Comparison of ENCODE assay signal across 25 cellular contexts in the genomic region with DNA sequence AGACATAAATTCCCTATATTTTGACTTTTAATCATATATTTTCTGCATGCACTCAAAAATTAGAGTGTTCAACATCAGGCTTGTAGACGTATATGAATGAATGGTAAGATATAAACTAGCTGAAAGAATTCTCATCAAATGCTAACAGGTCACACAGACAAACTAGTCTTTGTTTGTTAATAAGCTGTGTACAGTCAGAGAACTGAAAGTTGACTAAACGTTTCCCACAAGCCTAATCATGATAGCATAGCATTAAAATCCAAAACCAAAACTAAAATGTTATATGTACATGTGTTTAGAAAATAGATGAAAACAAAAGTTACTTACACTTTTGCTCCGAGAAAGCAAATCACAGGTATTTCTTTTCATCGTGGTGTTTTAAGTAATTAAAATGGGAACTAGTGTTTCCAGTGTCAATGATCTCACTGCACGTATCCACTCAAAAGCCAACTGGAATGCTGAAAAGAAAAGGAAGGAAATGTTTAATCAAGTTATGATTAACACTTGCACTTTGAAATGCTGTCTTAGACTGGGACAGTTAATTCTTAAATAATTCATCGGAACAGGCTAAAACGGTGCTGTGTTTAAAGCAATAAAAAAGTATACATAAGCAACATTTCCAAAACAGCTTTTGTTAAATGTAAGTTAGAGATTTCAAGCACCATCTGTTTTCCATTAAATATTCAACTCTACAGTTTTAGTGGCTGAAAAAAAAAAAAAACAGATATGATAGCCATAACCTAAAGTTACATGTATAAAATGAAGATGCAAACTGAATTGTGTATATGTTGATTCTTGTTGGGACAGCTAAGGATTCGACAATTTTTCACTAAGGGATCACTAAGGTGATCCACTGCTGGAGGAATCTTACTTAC.
DNase-seq lines count a peak whose midpoint lies in the region; ATAC-seq, FAIRE-seq and TF ChIP-seq lines count a peak whose summit lies in the region.
"Had no signal": no experiment of that assay in that cellular context is flagged by ENCODE, and none has a peak within 500 bp of the region (broad histone marks: within the 10 kb centered on the region; RNA-seq: fewer than 3 reads in every experiment).

No MANE protein-coding gene starts in this region.

- no peak for TF ChIP-seq CTCF in astrocyte (IDR thresholded peaks at IDR 0.05; ENCODE audit: insufficient read depth, low read depth, low read length)
- TF ChIP-seq CTCF in left lung (IDR thresholded peaks at IDR 0.05): no peak
- no peak for TF ChIP-seq CTCF in testis (IDR thresholded peaks at IDR 0.05)

- no peak overlapping the region for H3K27ac Mint-ChIP-seq in astrocyte (ENCODE audit: unreplicated experiment)
- H3K27ac Mint-ChIP-seq: activated naive CD4-positive, alpha-beta T cell treated with anti-CD3 and anti-CD28 coated beads, Interleukin-2, amount 50 U/mL, for 72 hours; CD8-positive, alpha-beta T cell; type B pancreatic cell had no signal

- FAIRE-seq in astrocyte (lab: Jason Lieb, UNC) (peak; percentile 9), GM12891 (lab: Jason Lieb, UNC) (no peak)
- FAIRE-seq: H54 had no signal

- H3K9ac ChIP-seq in BLaER1: no peak overlapping the region
- no peak overlapping the region for H3K9ac ChIP-seq in astrocyte (ENCODE audit: low read length)

- H3K4me2 ChIP-seq in BLaER1: peak overlapping the region; percentile 55
- no peak overlapping the region for H3K4me2 ChIP-seq in astrocyte (ENCODE audit: low read length)

- no peaks in the 10 kb centered on the region for H3K9me3 Mint-ChIP-seq in astrocyte (ENCODE audit: unreplicated experiment)
- H3K9me3 Mint-ChIP-seq: type B pancreatic cell had no signal

- H3K27ac ChIP-seq in BLaER1 (no peak overlapping the region), astrocyte (ENCODE audit: low read depth, low read length) (no peak overlapping the region), left lung (peak overlapping the region; percentile 28 to 30), testis (no peak overlapping the region)
- H3K27ac ChIP-seq: dorsolateral prefrontal cortex, esophagus muscularis mucosa, neutrophil, Peyer's patch, WERI-Rb-1 had no signal

- intact Hi-C loops in left lung (cut with DNase I) (no loop called here), testis (cut with DNase I; ENCODE audit: low total_unique reads) (no loop called here)

- peaks cover 7% of the 10 kb centered on the region for H3K4me1 Mint-ChIP-seq in astrocyte (ENCODE audit: low read depth, unreplicated experiment)

- H3K4me3 Mint-ChIP-seq in astrocyte (ENCODE audit: unreplicated experiment): no peak overlapping the region
- H3K4me3 Mint-ChIP-seq: CD8-positive, alpha-beta T cell; type B pancreatic cell had no signal

- H3K27me3 ChIP-seq in BLaER1: no peaks in the 10 kb centered on the region
- no peaks in the 10 kb centered on the region for H3K27me3 ChIP-seq in astrocyte (ENCODE audit: insufficient read depth, low read length)
- H3K27me3 ChIP-seq in left lung: no peaks in the 10 kb centered on the region
- no peaks in the 10 kb centered on the region for H3K27me3 ChIP-seq in testis
- H3K27me3 ChIP-seq: dorsolateral prefrontal cortex, esophagus muscularis mucosa, neutrophil, Peyer's patch had no signal

- no peaks in the 10 kb centered on the region for H4K20me1 ChIP-seq in BLaER1
- H4K20me1 ChIP-seq in astrocyte (ENCODE audit: insufficient read depth, low read length): no peaks in the 10 kb centered on the region

- H2AFZ ChIP-seq in astrocyte (ENCODE audit: low read depth, low read length): no peak overlapping the region

- no peaks in the 10 kb centered on the region for H3K36me3 Mint-ChIP-seq in astrocyte (ENCODE audit: low read depth, unreplicated experiment)
- H3K36me3 Mint-ChIP-seq: activated naive CD4-positive, alpha-beta T cell treated with anti-CD3 and anti-CD28 coated beads, Interleukin-2, amount 50 U/mL, for 72 hours; CD8-positive, alpha-beta T cell; type B pancreatic cell had no signal

- no peaks in the 10 kb centered on the region for H3K36me3 ChIP-seq in BLaER1
- no peaks in the 10 kb centered on the region for H3K36me3 ChIP-seq in astrocyte (ENCODE audit: insufficient read depth, low read length)
- no peaks in the 10 kb centered on the region for H3K36me3 ChIP-seq in left lung
- no peaks in the 10 kb centered on the region for H3K36me3 ChIP-seq in testis (ENCODE audit: low read depth, missing control alignments)
- H3K36me3 ChIP-seq: esophagus muscularis mucosa, Peyer's patch, WERI-Rb-1 had no signal

- peak; percentile 65 for ATAC-seq in left lung
- ATAC-seq: activated naive CD4-positive, alpha-beta T cell treated with anti-CD3 and anti-CD28 coated beads, Interleukin-2, amount 50 U/mL, for 72 hours; CD8-positive, alpha-beta T cell; mucosa of descending colon; right cardiac atrium had no signal

- in situ Hi-C loops in G401 (cut with HindIII; ENCODE audit: low sequenced_read_pairs): no loop called here

- TF ChIP-seq POLR2A in testis (IDR thresholded peaks at IDR 0.05): no peak
- no peak for TF ChIP-seq POLR2A in GM12891 (IDR thresholded peaks at IDR 0.05; ENCODE audit: low read depth, low read length)

- WGBS in testis, 2 donors: 48 to 60% methylated on average over 8 of the region's 8 CpGs

- DNase-seq in H4 (ENCODE audit: low spot score) (peak; percentile 63), astrocyte (ENCODE audit: low read depth) (no peak), left lung (no peak), DMS 273 treated with DMSO at 0.1 percent for 48 hours (lab: John Stamatoyannopoulos, UW) (no peak), testis (no peak), GM12891 (ENCODE audit: insufficient read length, low spot score) (no peak), G401 (ENCODE audit: low spot score) (no peak)
- DNase-seq: activated CD4-positive, alpha-beta T cell treated with anti-CD3 and anti-CD28 coated beads, Interleukin-2, amount 50 U/mL, for 48 hours; activated T-cell treated with anti-CD3 and anti-CD28 coated beads, Interleukin-2, amount 50 U/mL, for 1 hour; CD8-positive, alpha-beta T cell; DMS79 treated with DMSO at 0.1 percent for 48 hours; dorsolateral prefrontal cortex; Karpas-422; mucosa of descending colon; NCI-H2171; Peyer's patch; right cardiac atrium; stimulated activated naive CD4-positive, alpha-beta T cell treated with Interleukin-2 at 50 U/mL for 16 hours; WERI-Rb-1 had no signal

- no peaks in the 10 kb centered on the region for H3K79me2 ChIP-seq in astrocyte (ENCODE audit: insufficient read depth, low read length)

- H3K27me3 Mint-ChIP-seq in astrocyte (ENCODE audit: low read depth, unreplicated experiment): no peaks in the 10 kb centered on the region
- H3K27me3 Mint-ChIP-seq: type B pancreatic cell had no signal

- peaks cover 11% of the 10 kb centered on the region for H3K4me1 ChIP-seq in BLaER1
- no peaks in the 10 kb centered on the region for H3K4me1 ChIP-seq in astrocyte (ENCODE audit: insufficient read depth, low read length)
- no peaks in the 10 kb centered on the region for H3K4me1 ChIP-seq in left lung
- no peaks in the 10 kb centered on the region for H3K4me1 ChIP-seq in testis
- H3K4me1 ChIP-seq: Peyer's patch had no signal

- H3K4me3 ChIP-seq in BLaER1 (no peak overlapping the region), astrocyte (ENCODE audit: insufficient read depth, low read depth, low read length) (no peak overlapping the region), left lung (peak overlapping the region in 1 of 2 donors; percentile 13), testis (no peak overlapping the region)
- H3K4me3 ChIP-seq: esophagus muscularis mucosa, mucosa of descending colon, Peyer's patch had no signal

- H3K9me3 ChIP-seq in BLaER1: peaks cover 6% of the 10 kb centered on the region; the same call in 1 of the 2 replicates
- no peaks in the 10 kb centered on the region for H3K9me3 ChIP-seq in astrocyte (ENCODE audit: insufficient read depth, low read depth, low read length)
- H3K9me3 ChIP-seq in left lung: no peaks in the 10 kb centered on the region
- H3K9me3 ChIP-seq in testis: no peaks in the 10 kb centered on the region
- H3K9me3 ChIP-seq: esophagus muscularis mucosa, mucosa of descending colon, neutrophil, Peyer's patch had no signal

TF ChIP-seq in GM12891, 5 proteins besides CTCF, POLR2A, EP300 and RAD21:
- no peak for TF ChIP-seq TAF1 (IDR thresholded peaks at IDR 0.05; ENCODE audit: low read depth, low read length)
- TF ChIP-seq PAX5 (IDR thresholded peaks at IDR 0.05; ENCODE audit: insufficient read depth, low read length, severe bottlenecking): no peak
- no peak for TF ChIP-seq POU2F2 (IDR thresholded peaks at IDR 0.05; ENCODE audit: low read depth, low read length)
- TF ChIP-seq POLR2AphosphoS5 (IDR thresholded peaks at IDR 0.05; ENCODE audit: low read depth, low read length): no peak
- TF ChIP-seq SPI1 (IDR thresholded peaks at IDR 0.05; ENCODE audit: low read depth, low read length): no peak

Comparison
In these comparisons a context has a peak if more than half of its experiments do, and no peak if none do; other contexts are left out.
1. H3K27ac ChIP-seq: peak in left lung (2 of 2); none in BLaER1 (single experiment), astrocyte (single experiment) and testis (0 of 2).